ENCODE assay signal across 15 cellular contexts in genomic region chr18:11366410-11366809, GRCh38.
A peak's percentile ranks its signal among the peaks of the same experiment; 100 is the strongest.
DNase-seq lines count a peak whose midpoint lies in the region; ATAC-seq and TF ChIP-seq lines count a peak whose summit lies in the region.
"Had no signal": no experiment of that assay in that cellular context is flagged by ENCODE, and none has a peak within 500 bp of the region (broad histone marks: within the 10 kb centered on the region; RNA-seq: fewer than 3 reads in every experiment).

No MANE protein-coding gene starts in this region.

- H3K9ac ChIP-seq in PC-3 (ENCODE audit: low read length), result no peak overlapping the region

- peaks cover 40% of the 10 kb centered on the region for H3K27me3 ChIP-seq in PC-3 (ENCODE audit: low read length)

- H2AFZ ChIP-seq in PC-3 (ENCODE audit: low read length), result no peak overlapping the region

- H3K9me2 ChIP-seq in PC-3 (replicated peaks; ENCODE audit: low read length), result no peaks in the 10 kb centered on the region

- no peak overlapping the region for H3K27ac Mint-ChIP-seq in activated CD8-positive, alpha-beta T cell treated with anti-CD3 and anti-CD28 coated beads for 36 hours
- H3K27ac Mint-ChIP-seq: CD8-positive, alpha-beta T cell; naive B cell; stimulated activated effector memory CD8-positive, alpha-beta T cell treated with anti-CD3 and anti-CD28 coated beads, Interleukin-12 subunit alpha, Interleukin-12 subunit beta, amount 100 ng/mL, for 72 hours had no signal

- no peaks in the 10 kb centered on the region for H4K20me1 ChIP-seq in PC-3 (ENCODE audit: low read length)

- CTCF ChIA-PET in activated CD8-positive, alpha-beta T cell treated with anti-CD3 and anti-CD28 coated beads for 36 hours (lab: Charles Lee), result no interaction called here
- CTCF ChIA-PET in PC-3 (lab: Charles Lee), result no interaction called here

- ATAC-seq in GM21786 (IDR thresholded peaks at IDR 0.05; ENCODE audit: unreplicated experiment) (no peak), PC-3 (no peak)
- no peak for ATAC-seq in activated CD8-positive, alpha-beta T cell treated with anti-CD3 and anti-CD28 coated beads for 36 hours
- ATAC-seq: CD8-positive, alpha-beta T cell; stimulated activated effector memory CD8-positive, alpha-beta T cell treated with anti-CD3 and anti-CD28 coated beads, Interleukin-12 subunit alpha, Interleukin-12 subunit beta, amount 100 ng/mL, for 72 hours had no signal

- no peaks in the 10 kb centered on the region for H3K9me3 ChIP-seq in PC-3 (ENCODE audit: low read length)

- no peaks in the 10 kb centered on the region for H3K36me3 ChIP-seq in PC-3 (ENCODE audit: low read depth, low read length)

- no peaks in the 10 kb centered on the region for H3K4me1 ChIP-seq in PC-3 (ENCODE audit: insufficient read depth, low read length)

- no peaks in the 10 kb centered on the region for H3K27me3 Mint-ChIP-seq in activated CD8-positive, alpha-beta T cell treated with anti-CD3 and anti-CD28 coated beads for 36 hours

- BruUV-seq in PC-3 (replicated peaks; lab: Mats Ljungman, UMichigan), result no TSS peak

- DNase-seq in DMS53 (lab: John Stamatoyannopoulos, UW), result peak; percentile 81
- peak; percentile 63 for DNase-seq in NCI-H2171 (lab: John Stamatoyannopoulos, UW)
- peak; percentile 41 for DNase-seq in dedifferentiated amniotic fluid mesenchymal stem cell (ENCODE audit: extremely low spot score)
- DNase-seq in non-pigmented ciliary epithelial cell (ENCODE audit: low read depth), result peak; percentile 31
- DNase-seq in cortex of kidney (lab: John Stamatoyannopoulos, UW), result no peak
- no peak for DNase-seq in activated CD8-positive, alpha-beta T cell treated with anti-CD3 and anti-CD28 coated beads for 36 hours
- DNase-seq in PC-3, result no peak
- DNase-seq: activated CD4-positive, alpha-beta T cell treated with anti-CD3 and anti-CD28 coated beads for 48 hours; activated naive CD4-positive, alpha-beta T cell treated with anti-CD3 and anti-CD28 coated beads, Interleukin-2, amount 50 U/mL, for 16 hours; CD8-positive, alpha-beta T cell; effector memory CD4-positive, alpha-beta T cell; naive B cell; NCI-H2081 treated with DMSO at 0.1 percent for 48 hours had no signal

- intact Hi-C loops in activated CD8-positive, alpha-beta T cell treated with anti-CD3 and anti-CD28 coated beads for 36 hours (cut with micrococcal nuclease), result no loop called here
- intact Hi-C loops in PC-3 (cut with micrococcal nuclease), result no loop called here

- H3K36me3 Mint-ChIP-seq in activated CD8-positive, alpha-beta T cell treated with anti-CD3 and anti-CD28 coated beads for 36 hours (ENCODE audit: low read depth), result no peaks in the 10 kb centered on the region
- H3K36me3 Mint-ChIP-seq: CD8-positive, alpha-beta T cell; naive B cell; stimulated activated effector memory CD8-positive, alpha-beta T cell treated with anti-CD3 and anti-CD28 coated beads, Interleukin-12 subunit alpha, Interleukin-12 subunit beta, amount 100 ng/mL, for 72 hours had no signal

- TF ChIP-seq CTCF in activated CD8-positive, alpha-beta T cell treated with anti-CD3 and anti-CD28 coated beads for 36 hours (IDR thresholded peaks at IDR 0.05), result no peak
- TF ChIP-seq CTCF in PC-3 (conservative IDR thresholded peaks at IDR 0.05; ENCODE audit: low read depth, low read length), result no peak

- H3K4me3 ChIP-seq in PC-3 (ENCODE audit: low read length), result no peak overlapping the region

- no peak overlapping the region for H3K4me3 Mint-ChIP-seq in activated CD8-positive, alpha-beta T cell treated with anti-CD3 and anti-CD28 coated beads for 36 hours
- H3K4me3 Mint-ChIP-seq: CD8-positive, alpha-beta T cell; naive B cell; stimulated activated effector memory CD8-positive, alpha-beta T cell treated with anti-CD3 and anti-CD28 coated beads, Interleukin-12 subunit alpha, Interleukin-12 subunit beta, amount 100 ng/mL, for 72 hours had no signal

- H3K27ac ChIP-seq in PC-3 (ENCODE audit: low read length), result no peak overlapping the region

- no peak overlapping the region for H3K4me2 ChIP-seq in PC-3 (ENCODE audit: low read length)

- no peaks in the 10 kb centered on the region for H3K4me1 Mint-ChIP-seq in activated CD8-positive, alpha-beta T cell treated with anti-CD3 and anti-CD28 coated beads for 36 hours (ENCODE audit: low read depth)
- H3K4me1 Mint-ChIP-seq: naive B cell; stimulated activated effector memory CD8-positive, alpha-beta T cell treated with anti-CD3 and anti-CD28 coated beads, Interleukin-12 subunit alpha, Interleukin-12 subunit beta, amount 100 ng/mL, for 72 hours had no signal

- H3K9me3 Mint-ChIP-seq in activated CD8-positive, alpha-beta T cell treated with anti-CD3 and anti-CD28 coated beads for 36 hours, result no peaks in the 10 kb centered on the region
- H3K9me3 Mint-ChIP-seq: CD8-positive, alpha-beta T cell had no signal

- POLR2A ChIA-PET in activated CD8-positive, alpha-beta T cell treated with anti-CD3 and anti-CD28 coated beads for 36 hours (lab: Charles Lee), result no interaction called here
- POLR2A ChIA-PET in PC-3 (lab: Charles Lee; ENCODE audit: unreplicated experiment), result no interaction called here

- no peaks in the 10 kb centered on the region for H3F3A ChIP-seq in PC-3 (ENCODE audit: low read length, unreplicated experiment)

- no peaks in the 10 kb centered on the region for H3K79me2 ChIP-seq in PC-3 (ENCODE audit: low read length)

Comparison
In these comparisons a context has a peak if more than half of its experiments do, and no peak if none do; other contexts are left out.
1. DNase-seq: peak in DMS53 (single experiment), NCI-H2171 (single experiment), dedifferentiated amniotic fluid mesenchymal stem cell (single experiment) and non-pigmented ciliary epithelial cell (single experiment); none in cortex of kidney (single experiment), activated CD8-positive, alpha-beta T cell treated with anti-CD3 and anti-CD28 coated beads for 36 hours (single experiment) and PC-3 (single experiment).